In genomic region chr9:121613009-121613766, GRCh38 we compare ENCODE assay signal across 1 cellular context.
A peak's percentile ranks its signal among the peaks of the same experiment; 100 is the strongest.
TF ChIP-seq lines count a peak whose summit lies in the region.

No MANE protein-coding gene starts in this region.

TF ChIP-seq in K562, 482 proteins besides CTCF, POLR2A, EP300 and RAD21 (continued from another document):
- TF ChIP-seq ZNF316 (IDR thresholded peaks at IDR 0.05) (no peak), HES1 (IDR thresholded peaks at IDR 0.05; ENCODE audit: low read depth) (peak; percentile 69; the same call in 1 of the 2 replicates), TRIM28 (IDR thresholded peaks at IDR 0.05) (no peak), PCBP1 (IDR thresholded peaks at IDR 0.05; ENCODE audit: low read depth, low read length, poor library complexity, severe bottlenecking) (no peak), CHD7 (IDR thresholded peaks at IDR 0.05; ENCODE audit: low read depth, low read length) (no peak), GMEB1 (CRISPR knock-in tag; IDR thresholded peaks at IDR 0.05) (no peak), TFE3 (CRISPR knock-in tag; IDR thresholded peaks at IDR 0.05) (no peak), HMG20A (CRISPR knock-in tag; conservative IDR thresholded peaks at IDR 0.05) (no peak), PBX2 (CRISPR knock-in tag; IDR thresholded peaks at IDR 0.05; ENCODE audit: low read depth) (no peak), PBX2 (tag; conservative IDR thresholded peaks at IDR 0.05; ENCODE audit: low read depth) (peak; percentile 71), ZNF444 (CRISPR knock-in tag; IDR thresholded peaks at IDR 0.05) (no peak), FOXP4 (CRISPR knock-in tag; IDR thresholded peaks at IDR 0.05; ENCODE audit: borderline replicate concordance) (no peak), PHTF2 (CRISPR knock-in tag; IDR thresholded peaks at IDR 0.05) (no peak), ZFP36 (IDR thresholded peaks at IDR 0.05; ENCODE audit: low read depth, low read length, partially characterized antibody) (no peak), BHLHE40 (IDR thresholded peaks at IDR 0.05; ENCODE audit: low read length) (peak; percentile 56; the same call in 1 of the 2 replicates), TSC22D4 (tag; IDR thresholded peaks at IDR 0.05) (no peak), GTF2A2 (tag; IDR thresholded peaks at IDR 0.05) (no peak), ZNF282 (CRISPR knock-in tag; IDR thresholded peaks at IDR 0.05) (no peak), RNF219 (CRISPR knock-in tag; IDR thresholded peaks at IDR 0.05) (no peak), MEIS2 (IDR thresholded peaks at IDR 0.05; ENCODE audit: partially characterized antibody) (peak; percentile 89), FUS (optimal IDR thresholded peaks at IDR 0.05; ENCODE audit: low read depth, low read length) (no peak)
